ENCODE assay signal across 19 cellular contexts in genomic region chr14:104573930-104574329, GRCh38. TPM values are rescaled to one million over a fixed set of nuclear protein-coding genes. Genes with fewer than 3 reads are reported as not detected.
DNase-seq lines count a peak whose midpoint lies in the region; ATAC-seq and TF ChIP-seq lines count a peak whose summit lies in the region.
"Had no signal": no experiment of that assay in that cellular context is flagged by ENCODE, and none has a peak within 500 bp of the region (broad histone marks: within the 10 kb centered on the region; RNA-seq: fewer than 3 reads in every experiment).

No MANE protein-coding gene starts in this region.

- H3K36me3 ChIP-seq in WERI-Rb-1: no peaks in the 10 kb centered on the region
- no peaks in the 10 kb centered on the region for H3K36me3 ChIP-seq in heart left ventricle
- H3K36me3 ChIP-seq in thyroid gland: no peaks in the 10 kb centered on the region

- H3K9me3 ChIP-seq in WERI-Rb-1 (ENCODE audit: severe bottlenecking): no peaks in the 10 kb centered on the region
- H3K9me3 ChIP-seq in heart left ventricle: no peaks in the 10 kb centered on the region
- H3K9me3 ChIP-seq in thyroid gland: no peaks in the 10 kb centered on the region

- TF ChIP-seq POLR2A in heart left ventricle (IDR thresholded peaks at IDR 0.05) (no peak), thyroid gland (IDR thresholded peaks at IDR 0.05) (no peak)

- DNase-seq in CMK (ENCODE audit: low read depth) (peak; percentile 8), WERI-Rb-1 (peak; percentile 92), heart left ventricle (peak in 2 of 5 donors; percentile 43 to 78), mesothelial cell of epicardium (ENCODE audit: low spot score in 2 of 2, unreplicated experiment in 2 of 2) (peak in 1 of 2 experiments; percentile 71), thyroid gland (no peak), NCI-H526 treated with DMSO at 0.1 percent for 48 hours (lab: John Stamatoyannopoulos, UW) (no peak)
- DNase-seq: AML-193; CD4-positive, alpha-beta T cell; DMS79 treated with DMSO at 0.1 percent for 48 hours; GDM1; MM.1S; NCI-H1105; NCI-H1694 treated with DMSO at 0.1 percent for 48 hours; NCI-H446; NCI-H748 treated with DMSO at 0.1 percent for 48 hours; SHP77 had no signal

- intact Hi-C loops in heart left ventricle (cut with DNase I) (no loop called here), thyroid gland (cut with DNase I) (no loop called here)

- H3K36me3 Mint-ChIP-seq in mesothelial cell of epicardium: no peaks in the 10 kb centered on the region

- peaks cover 3% of the 10 kb centered on the region for H3K27me3 Mint-ChIP-seq in mesothelial cell of epicardium (ENCODE audit: low read depth)

- H3K4me3 ChIP-seq in WERI-Rb-1 (ENCODE audit: low read depth, low read length) (peak overlapping the region; percentile 15; the same call in 1 of the 2 replicates), heart left ventricle (no peak overlapping the region), thyroid gland (replicated peaks in 1 of 3) (no peak overlapping the region)

- H3K4me3 Mint-ChIP-seq in mesothelial cell of epicardium: peak overlapping the region; percentile 37
- H3K4me3 Mint-ChIP-seq: CD4-positive, alpha-beta T cell had no signal

- peaks cover 0 to 51% (median 9%) of the 10 kb centered on the region in 12 donors for H3K4me1 ChIP-seq in heart left ventricle
- H3K4me1 ChIP-seq in thyroid gland: peaks cover 0 to 3% of the 10 kb centered on the region in 2 donors

- peak overlapping the region; percentile 78 for H3K27ac Mint-ChIP-seq in mesothelial cell of epicardium
- H3K27ac Mint-ChIP-seq: CD4-positive, alpha-beta T cell had no signal

- no peak for TF ChIP-seq CTCF in WERI-Rb-1 (IDR thresholded peaks at IDR 0.05; ENCODE audit: low read depth, low read length)
- TF ChIP-seq CTCF in heart left ventricle (IDR thresholded peaks at IDR 0.05): no peak
- no peak for TF ChIP-seq CTCF in mesothelial cell of epicardium (IDR thresholded peaks at IDR 0.05; ENCODE audit: unreplicated experiment)
- no peak for TF ChIP-seq CTCF in thyroid gland (IDR thresholded peaks at IDR 0.05)

- peaks cover 55% of the 10 kb centered on the region for H3K4me1 Mint-ChIP-seq in mesothelial cell of epicardium

- WGBS in heart left ventricle, 4 donors: 24 to 38% (median 34%) methylated on average over 3 to 9 of the region's 9 CpGs
- 54% methylated on average over 7 to 9 of the region's 9 CpGs for WGBS in thyroid gland, 2 donors

- H3K27me3 ChIP-seq in WERI-Rb-1 (ENCODE audit: insufficient read depth, low read depth, severe bottlenecking) (no peaks in the 10 kb centered on the region), heart left ventricle (peaks cover 0 to 39% (median 0%) of the 10 kb centered on the region in 9 donors), thyroid gland (no peaks in the 10 kb centered on the region)

- ATAC-seq in heart left ventricle (peak; percentile 42 to 63 (median 54)), GM21786 (IDR thresholded peaks at IDR 0.05; ENCODE audit: unreplicated experiment) (no peak), HG02588 (IDR thresholded peaks at IDR 0.05; ENCODE audit: unreplicated experiment) (no peak)
- ATAC-seq: Panc1 had no signal

- H3K27ac ChIP-seq in WERI-Rb-1 (peak overlapping the region; percentile 59), heart left ventricle (peak overlapping the region in 3 of 12 donors; percentile 4 to 34 (median 24)), thyroid gland (no peak overlapping the region)

- H3K9me3 Mint-ChIP-seq in mesothelial cell of epicardium: no peaks in the 10 kb centered on the region
- H3K9me3 Mint-ChIP-seq: CD4-positive, alpha-beta T cell had no signal

RNA-seq across cellular contexts. Expression of gene C14orf180, which starts 5.6 kb away (rescaled TPM):
- 100 to 1,000 TPM in 2 of 9 donors, 10 to 100 TPM in 7; 25.5 to 170 (median 75.3) TPM for total RNA-seq in heart left ventricle
- polyA plus RNA-seq in heart left ventricle: 100 to 1,000 TPM in 1 of 2 donors, 10 to 100 TPM in 1; 11.1 to 121 TPM
- 0.29 to 0.52 TPM (median 0.36 TPM) in 3 replicates for total RNA-seq in mesothelial cell of epicardium
- total RNA-seq in thyroid gland: 1 to 10 TPM in 1 of 4 donors, under 1 TPM in 3; 0.13 to 1.5 (median 0.53) TPM
- total RNA-seq: CD4-positive, alpha-beta T cell had no signal

RNA-seq across cellular contexts. Expression of gene TMEM179, which starts 30.6 kb away (rescaled TPM):
- 1 to 10 TPM in 1 of 9 donors, under 1 TPM in 4, not detected in 4; 0.25 to 1.1 (median 0.40) TPM for total RNA-seq in heart left ventricle
- polyA plus RNA-seq in heart left ventricle: under 1 TPM; 0.15 to 0.61 TPM
- 5.9 to 7.3 TPM (median 6.0 TPM) in 3 replicates for total RNA-seq in mesothelial cell of epicardium
- 1 to 10 TPM in 1 of 4 donors, not detected in 3; 3.1 TPM for total RNA-seq in thyroid gland
- total RNA-seq: CD4-positive, alpha-beta T cell had no signal

Comparison
In these comparisons a context has a peak if more than half of its experiments do, and no peak if none do; other contexts are left out.
1. DNase-seq: peak in CMK (single experiment) and WERI-Rb-1 (single experiment); none in thyroid gland (0 of 2) and NCI-H526 treated with DMSO at 0.1 percent for 48 hours (single experiment).
2. ATAC-seq: peak in heart left ventricle (4 of 4); none in GM21786 (single experiment) and HG02588 (single experiment).
3. RNA of gene C14orf180, which starts 5.6 kb away (total RNA-seq): 25.5 to 170 TPM in heart left ventricle; 0.13 to 1.5 TPM in thyroid gland and 0.29 to 0.52 TPM in mesothelial cell of epicardium; every median in the first group is over 10 times any median in the second.